In genomic region chr17:1793447-1793806, GRCh38 we compare ENCODE assay signal across 17 cellular contexts. TPM values are rescaled to one million over a fixed set of nuclear protein-coding genes. Genes with fewer than 3 reads are reported as not detected.
A peak's percentile ranks its signal among the peaks of the same experiment; 100 is the strongest.
DNase-seq lines count a peak whose midpoint lies in the region; ATAC-seq, FAIRE-seq and TF ChIP-seq lines count a peak whose summit lies in the region.
"Had no signal": no experiment of that assay in that cellular context is flagged by ENCODE, and none has a peak within 500 bp of the region (broad histone marks: within the 10 kb centered on the region; RNA-seq: fewer than 3 reads in every experiment).

No MANE protein-coding gene starts in this region.

- no peak for ATAC-seq in stimulated activated effector memory CD8-positive, alpha-beta T cell treated with anti-CD3 and anti-CD28 coated beads, Interleukin-12 subunit alpha, Interleukin-12 subunit beta, amount 100 ng/mL, for 72 hours
- no peak for ATAC-seq in GM21515 (IDR thresholded peaks at IDR 0.05; ENCODE audit: unreplicated experiment)
- ATAC-seq in GM21360 (IDR thresholded peaks at IDR 0.05; ENCODE audit: unreplicated experiment): no peak
- ATAC-seq: activated CD8-positive, alpha-beta T cell treated with anti-CD3 and anti-CD28 coated beads, Interleukin-2, amount 10 ng/mL, durations not matched to agents 7 days and 5 days; pancreas had no signal

- 48% methylated on average over 1 of the region's 1 CpG for WGBS in prostate gland

- H3K4me1 ChIP-seq in prostate gland (replicated peaks): no peaks in the 10 kb centered on the region

- peak overlapping the region in 1 of 2 donors; percentile 33 for H3K27ac ChIP-seq in prostate gland
- H3K27ac ChIP-seq: KMS-11, pancreas had no signal

- H3K27me3 ChIP-seq in bronchial epithelial cell (ENCODE audit: control insufficient read depth, insufficient read depth, low read length) (no peaks in the 10 kb centered on the region), prostate gland (replicated peaks; ENCODE audit: insufficient read depth) (no peaks in the 10 kb centered on the region)
- H3K27me3 ChIP-seq: pancreas had no signal

- no peak for FAIRE-seq in bronchial epithelial cell (lab: Jason Lieb, UNC)
- FAIRE-seq: frontal cortex, pancreas had no signal

- H3K36me3 ChIP-seq in bronchial epithelial cell (ENCODE audit: control insufficient read depth, insufficient read depth, low read length) (no peaks in the 10 kb centered on the region), prostate gland (no peaks in the 10 kb centered on the region)

- no peak for TF ChIP-seq POLR2A in prostate gland (IDR thresholded peaks at IDR 0.05)

- H3K27ac Mint-ChIP-seq in stimulated activated effector memory CD8-positive, alpha-beta T cell treated with anti-CD3 and anti-CD28 coated beads, Interleukin-12 subunit alpha, Interleukin-12 subunit beta, amount 100 ng/mL, for 72 hours: no peak overlapping the region
- H3K27ac Mint-ChIP-seq in activated T-helper 2 cell treated with anti-CD3 and anti-CD28 coated beads, Interferon-gamma antibody, Interleukin-2, Interleukin-4, amounts not matched to agents 10 μg/mL and 5 μg/mL and 100 μg/mL, durations not matched to agents 14 hours and 24 hours and 36 hours: no peak overlapping the region
- H3K27ac Mint-ChIP-seq: activated CD8-positive, alpha-beta T cell treated with anti-CD3 and anti-CD28 coated beads, Interleukin-2, amount 10 ng/mL, durations not matched to agents 7 days and 5 days had no signal

- no peak overlapping the region for H3K4me3 Mint-ChIP-seq in stimulated activated effector memory CD8-positive, alpha-beta T cell treated with anti-CD3 and anti-CD28 coated beads, Interleukin-12 subunit alpha, Interleukin-12 subunit beta, amount 100 ng/mL, for 72 hours
- no peak overlapping the region for H3K4me3 Mint-ChIP-seq in activated T-helper 2 cell treated with anti-CD3 and anti-CD28 coated beads, Interferon-gamma antibody, Interleukin-2, Interleukin-4, amounts not matched to agents 10 μg/mL and 5 μg/mL and 100 μg/mL, durations not matched to agents 14 hours and 24 hours and 36 hours (ENCODE audit: low read depth)
- H3K4me3 Mint-ChIP-seq: activated CD8-positive, alpha-beta T cell treated with anti-CD3 and anti-CD28 coated beads, Interleukin-2, amount 10 ng/mL, durations not matched to agents 7 days and 5 days had no signal

- H3K4me1 Mint-ChIP-seq in stimulated activated effector memory CD8-positive, alpha-beta T cell treated with anti-CD3 and anti-CD28 coated beads, Interleukin-12 subunit alpha, Interleukin-12 subunit beta, amount 100 ng/mL, for 72 hours: peaks cover 10% of the 10 kb centered on the region
- no peaks in the 10 kb centered on the region for H3K4me1 Mint-ChIP-seq in activated T-helper 2 cell treated with anti-CD3 and anti-CD28 coated beads, Interferon-gamma antibody, Interleukin-2, Interleukin-4, amounts not matched to agents 10 μg/mL and 5 μg/mL and 100 μg/mL, durations not matched to agents 14 hours and 24 hours and 36 hours (ENCODE audit: low read depth)

- H3K36me3 Mint-ChIP-seq in stimulated activated effector memory CD8-positive, alpha-beta T cell treated with anti-CD3 and anti-CD28 coated beads, Interleukin-12 subunit alpha, Interleukin-12 subunit beta, amount 100 ng/mL, for 72 hours: peaks cover 17% of the 10 kb centered on the region
- peaks cover 33% of the 10 kb centered on the region for H3K36me3 Mint-ChIP-seq in activated T-helper 2 cell treated with anti-CD3 and anti-CD28 coated beads, Interferon-gamma antibody, Interleukin-2, Interleukin-4, amounts not matched to agents 10 μg/mL and 5 μg/mL and 100 μg/mL, durations not matched to agents 14 hours and 24 hours and 36 hours (ENCODE audit: low read depth)

- H3K27me3 Mint-ChIP-seq in activated T-helper 2 cell treated with anti-CD3 and anti-CD28 coated beads, Interferon-gamma antibody, Interleukin-2, Interleukin-4, amounts not matched to agents 10 μg/mL and 5 μg/mL and 100 μg/mL, durations not matched to agents 14 hours and 24 hours and 36 hours (ENCODE audit: low read depth): no peaks in the 10 kb centered on the region

- H3K4me3 ChIP-seq in bronchial epithelial cell (ENCODE audit: low read depth, low read length) (no peak overlapping the region), prostate gland (no peak overlapping the region)
- H3K4me3 ChIP-seq: pancreas had no signal

- no peaks in the 10 kb centered on the region for H3K9me3 ChIP-seq in prostate gland
- H3K9me3 ChIP-seq: pancreas had no signal

- H3K9me3 Mint-ChIP-seq in stimulated activated effector memory CD8-positive, alpha-beta T cell treated with anti-CD3 and anti-CD28 coated beads, Interleukin-12 subunit alpha, Interleukin-12 subunit beta, amount 100 ng/mL, for 72 hours: no peaks in the 10 kb centered on the region
- H3K9me3 Mint-ChIP-seq in activated T-helper 2 cell treated with anti-CD3 and anti-CD28 coated beads, Interferon-gamma antibody, Interleukin-2, Interleukin-4, amounts not matched to agents 10 μg/mL and 5 μg/mL and 100 μg/mL, durations not matched to agents 14 hours and 24 hours and 36 hours: no peaks in the 10 kb centered on the region

- no peak for TF ChIP-seq CTCF in bronchial epithelial cell (IDR thresholded peaks at IDR 0.05; ENCODE audit: insufficient read depth, low read length, severe bottlenecking)
- TF ChIP-seq CTCF in prostate gland (IDR thresholded peaks at IDR 0.05): no peak

- DNase-seq in DMS79 (lab: John Stamatoyannopoulos, UW) (peak; percentile 93), NCI-H1105 (lab: John Stamatoyannopoulos, UW) (peak; percentile 65), bronchial epithelial cell (ENCODE audit: low read depth) (peak; percentile 88), prostate gland (ENCODE audit: low spot score) (peak; percentile 46)
- no peak for DNase-seq in stimulated activated effector memory CD8-positive, alpha-beta T cell treated with anti-CD3 and anti-CD28 coated beads, Interleukin-12 subunit alpha, Interleukin-12 subunit beta, amount 100 ng/mL, for 72 hours (ENCODE audit: low spot score in 2 of 2)
- DNase-seq in activated T-helper 2 cell treated with anti-CD3 and anti-CD28 coated beads, Interferon-gamma antibody, Interleukin-2, Interleukin-4, amounts not matched to agents 10 μg/mL and 5 μg/mL and 100 μg/mL, durations not matched to agents 14 hours and 24 hours and 36 hours (ENCODE audit: low spot score): no peak
- DNase-seq: activated CD8-positive, alpha-beta T cell treated with anti-CD3 and anti-CD28 coated beads, Interleukin-2, amount 10 ng/mL, durations not matched to agents 7 days and 5 days; activated naive CD4-positive, alpha-beta T cell; effector CD8-positive, alpha-beta T cell; NCI-H187 treated with DMSO at 0.1 percent for 48 hours; NK-92 treated with Interleukin-12 subunit alpha and Interleukin-12 subunit beta, amount 100 ng/mL, for 24 hours; SIG-M5 had no signal

- intact Hi-C loops in prostate gland (cut with DNase I): no loop called here
- intact Hi-C loops in activated T-helper 2 cell treated with anti-CD3 and anti-CD28 coated beads, Interferon-gamma antibody, Interleukin-2, Interleukin-4, amounts not matched to agents 10 μg/mL and 5 μg/mL and 100 μg/mL, durations not matched to agents 14 hours and 24 hours and 36 hours (cut with micrococcal nuclease): no loop called here

RNA-seq across cellular contexts. Expression of gene SERPINF1, which starts 31.6 kb away (rescaled TPM):
- total RNA-seq in bronchial epithelial cell (51.3 and 112 TPM in 2 replicates), prostate gland (1,000 to 10,000 TPM in 1 of 2 donors, 100 to 1,000 TPM in 1; 119 to 2,127 TPM)
- not detected in 2 replicates for total RNA-seq in activated T-helper 2 cell treated with anti-CD3 and anti-CD28 coated beads, Interferon-gamma antibody, Interleukin-2, Interleukin-4, amounts not matched to agents 10 μg/mL and 5 μg/mL and 100 μg/mL, durations not matched to agents 14 hours and 24 hours and 36 hours

RNA-seq across cellular contexts. Expression of gene SMYD4, which starts 36.3 kb away (rescaled TPM):
- total RNA-seq in bronchial epithelial cell (7.9 and 10.4 TPM in 2 replicates), prostate gland (10 to 100 TPM; 13.6 to 14.7 TPM)
- 26.9 and 31.0 TPM in 2 replicates for total RNA-seq in activated T-helper 2 cell treated with anti-CD3 and anti-CD28 coated beads, Interferon-gamma antibody, Interleukin-2, Interleukin-4, amounts not matched to agents 10 μg/mL and 5 μg/mL and 100 μg/mL, durations not matched to agents 14 hours and 24 hours and 36 hours

RNA-seq across cellular contexts. Expression of gene RPA1, which starts 36.4 kb away (rescaled TPM):
- total RNA-seq in bronchial epithelial cell (33.2 and 36.9 TPM in 2 replicates), prostate gland (10 to 100 TPM; 33.0 to 34.0 TPM)
- 229 and 243 TPM in 2 replicates for total RNA-seq in activated T-helper 2 cell treated with anti-CD3 and anti-CD28 coated beads, Interferon-gamma antibody, Interleukin-2, Interleukin-4, amounts not matched to agents 10 μg/mL and 5 μg/mL and 100 μg/mL, durations not matched to agents 14 hours and 24 hours and 36 hours

RNA-seq across cellular contexts. Expression of gene SERPINF2, which starts 50.8 kb away (rescaled TPM):
- 0.79 and 1.5 TPM in 2 replicates for total RNA-seq in bronchial epithelial cell
- 10 to 100 TPM; 30.4 to 56.1 TPM for total RNA-seq in prostate gland
- 0.14 TPM in 1 of 2 replicates, not detected in the other for total RNA-seq in activated T-helper 2 cell treated with anti-CD3 and anti-CD28 coated beads, Interferon-gamma antibody, Interleukin-2, Interleukin-4, amounts not matched to agents 10 μg/mL and 5 μg/mL and 100 μg/mL, durations not matched to agents 14 hours and 24 hours and 36 hours
- total RNA-seq: frontal cortex had no signal

Comparison
In these comparisons a context has a peak if more than half of its experiments do, and no peak if none do; other contexts are left out.
1. DNase-seq: peak in DMS79 (single experiment), NCI-H1105 (single experiment), bronchial epithelial cell (single experiment) and prostate gland (single experiment); none in stimulated activated effector memory CD8-positive, alpha-beta T cell treated with anti-CD3 and anti-CD28 coated beads, Interleukin-12 subunit alpha, Interleukin-12 subunit beta, amount 100 ng/mL, for 72 hours (0 of 2) and activated T-helper 2 cell treated with anti-CD3 and anti-CD28 coated beads, Interferon-gamma antibody, Interleukin-2, Interleukin-4, amounts not matched to agents 10 μg/mL and 5 μg/mL and 100 μg/mL, durations not matched to agents 14 hours and 24 hours and 36 hours (single experiment).
2. RNA of gene SERPINF1, which starts 31.6 kb away (total RNA-seq): 119 to 2,127 TPM in prostate gland and 51.3 to 112 TPM in bronchial epithelial cell; not detected in activated T-helper 2 cell treated with anti-CD3 and anti-CD28 coated beads, Interferon-gamma antibody, Interleukin-2, Interleukin-4, amounts not matched to agents 10 μg/mL and 5 μg/mL and 100 μg/mL, durations not matched to agents 14 hours and 24 hours and 36 hours; every median in the first group is over 10 times any median in the second.